ENCODE assay signal across 7 cellular contexts in genomic region chr6:104940881-104941693, GRCh38.
DNase-seq lines count a peak whose midpoint lies in the region; ATAC-seq and TF ChIP-seq lines count a peak whose summit lies in the region.

No MANE protein-coding gene starts in this region.

- peak; percentile 65 for DNase-seq in activated T-cell treated with anti-CD3 and anti-CD28 coated beads, Interleukin-2, amount 50 U/mL, for 24 hours
- peak; percentile 18 to 76 for DNase-seq in foreskin fibroblast

- H3K36me3 Mint-ChIP-seq in activated T-cell treated with anti-CD3 and anti-CD28 coated beads, Interleukin-2, amount 50 U/mL, for 24 hours (ENCODE audit: low read depth) = no peaks in the 10 kb centered on the region

- H3K9me3 Mint-ChIP-seq in activated T-cell treated with anti-CD3 and anti-CD28 coated beads, Interleukin-2, amount 50 U/mL, for 24 hours = no peaks in the 10 kb centered on the region

- H3K27ac Mint-ChIP-seq in activated T-cell treated with anti-CD3 and anti-CD28 coated beads, Interleukin-2, amount 50 U/mL, for 24 hours = peak overlapping the region; percentile 15

- H3K27ac ChIP-seq in neutrophil = no peak overlapping the region

- H3K4me1 Mint-ChIP-seq in activated T-cell treated with anti-CD3 and anti-CD28 coated beads, Interleukin-2, amount 50 U/mL, for 24 hours (ENCODE audit: low read depth) = peaks cover 10% of the 10 kb centered on the region

- H3K36me3 ChIP-seq in neutrophil = no peaks in the 10 kb centered on the region

- H3K4me1 ChIP-seq in neutrophil (ENCODE audit: control insufficient read depth in 1 of 2, insufficient read depth in 1 of 2, low read depth in 1 of 2, low read length in 1 of 2) = peaks cover 9 to 10% of the 10 kb centered on the region in 2 experiments

- peak overlapping the region; percentile 39 to 50 for H3K4me3 ChIP-seq in foreskin fibroblast (ENCODE audit: low read depth in 1 of 2, low read length in 2 of 2)
- peak overlapping the region; percentile 47 to 57 for H3K4me3 ChIP-seq in neutrophil (ENCODE audit: low read depth in 1 of 2, low read length in 1 of 2)

- H3K4me3 Mint-ChIP-seq in activated T-cell treated with anti-CD3 and anti-CD28 coated beads, Interleukin-2, amount 50 U/mL, for 24 hours = peak overlapping the region; percentile 61

- H3K9me3 ChIP-seq in neutrophil = no peaks in the 10 kb centered on the region

- TF ChIP-seq CTCF in foreskin fibroblast (IDR thresholded peaks at IDR 0.05; ENCODE audit: low read depth, low read length) = peak; percentile 37
- TF ChIP-seq CTCF in neutrophil (IDR thresholded peaks at IDR 0.05) = no peak

- ATAC-seq in GM18907 (IDR thresholded peaks at IDR 0.05; ENCODE audit: unreplicated experiment) = peak; percentile 75
- peak; percentile 84 for ATAC-seq in HG03442 (IDR thresholded peaks at IDR 0.05; ENCODE audit: unreplicated experiment)
- ATAC-seq in HG03025 (IDR thresholded peaks at IDR 0.05; ENCODE audit: low FRiP score, unreplicated experiment) = no peak
- no peak for ATAC-seq in HG02938 (IDR thresholded peaks at IDR 0.05; ENCODE audit: unreplicated experiment)

- peaks cover 67% of the 10 kb centered on the region for H3K27me3 Mint-ChIP-seq in activated T-cell treated with anti-CD3 and anti-CD28 coated beads, Interleukin-2, amount 50 U/mL, for 24 hours

- peaks cover 100% of the 10 kb centered on the region for H3K27me3 ChIP-seq in neutrophil

Comparison
In these comparisons a context has a peak if more than half of its experiments do, and no peak if none do; other contexts are left out.
1. ATAC-seq: peak in GM18907 (single experiment) and HG03442 (single experiment); none in HG03025 (single experiment) and HG02938 (single experiment).